Comparison of ENCODE assay signal across 18 cellular contexts in genomic region chr12:3951380-3952135, GRCh38.
A peak's percentile ranks its signal among the peaks of the same experiment; 100 is the strongest.
DNase-seq lines count a peak whose midpoint lies in the region; ATAC-seq and TF ChIP-seq lines count a peak whose summit lies in the region.
"Had no signal": no experiment of that assay in that cellular context is flagged by ENCODE, and none has a peak within 500 bp of the region (broad histone marks: within the 10 kb centered on the region; RNA-seq: fewer than 3 reads in every experiment).

No MANE protein-coding gene starts in this region.

- H3K27ac Mint-ChIP-seq in activated CD4-positive, alpha-beta T cell treated with anti-CD3 and anti-CD28 coated beads, Interleukin-2, amount 10 ng/mL, durations not matched to agents 24 days and 14 days, result peak overlapping the region; percentile 59
- no peak overlapping the region for H3K27ac Mint-ChIP-seq in GM23338
- peak overlapping the region; percentile 87 for H3K27ac Mint-ChIP-seq in activated naive CD8-positive, alpha-beta T cell treated with anti-CD3 and anti-CD28 coated beads, Interleukin-2, amount 10 ng/mL, durations not matched to agents 7 days and 5 days
- H3K27ac Mint-ChIP-seq: stimulated activated memory B cell treated with anti-CD40 and anti-IgM and Interleukin-4, amounts not matched to agents 10 μg/mL and 1 μg/mL and 100 μg/mL, for 72 hours; type B pancreatic cell had no signal

- peaks cover 4% of the 10 kb centered on the region; the same call in 1 of the 2 replicates for H3K9me2 ChIP-seq in GM23338 (ENCODE audit: insufficient read depth)

- H2AK5ac ChIP-seq in neuronal stem cell (ENCODE audit: low read depth, low read length), result peak overlapping the region; percentile 93

- H4K20me1 ChIP-seq in GM23338 (replicated peaks; ENCODE audit: insufficient read depth), result no peaks in the 10 kb centered on the region

- no peaks in the 10 kb centered on the region for H3F3A ChIP-seq in GM23338 (replicated peaks; ENCODE audit: low read depth)

- 0 out of 2 replicates have a peak, but pooled peaks cover 4% of the 10 kb centered on the region for H3K4me1 ChIP-seq in GM23338 (ENCODE audit: insufficient read depth)
- peaks cover 0 to 6% of the 10 kb centered on the region in 2 donors for H3K4me1 ChIP-seq in neuronal stem cell (ENCODE audit: control insufficient read depth in 2 of 2, insufficient read depth in 1 of 2, low read depth in 1 of 2, low read length in 2 of 2)
- H3K4me1 ChIP-seq: HAP-1 had no signal

- intact Hi-C loops in activated CD4-positive, alpha-beta T cell treated with anti-CD3 and anti-CD28 coated beads, Interleukin-2, amount 10 ng/mL, durations not matched to agents 24 days and 14 days (cut with micrococcal nuclease), result no loop called here

- no peak overlapping the region for H3K4ac ChIP-seq in neuronal stem cell (ENCODE audit: low read length)

- no CpG with 5 or more reads among the region's 23 CpGs for WGBS in neuronal stem cell (ENCODE audit: extremely low coverage in 2 of 2, insufficient read length in 2 of 2, insufficient replicate concordance in 1 of 2), 2 donors

- peak overlapping the region; percentile 10 for H3K4me3 Mint-ChIP-seq in activated CD4-positive, alpha-beta T cell treated with anti-CD3 and anti-CD28 coated beads, Interleukin-2, amount 10 ng/mL, durations not matched to agents 24 days and 14 days
- H3K4me3 Mint-ChIP-seq in GM23338, result no peak overlapping the region
- H3K4me3 Mint-ChIP-seq in activated naive CD8-positive, alpha-beta T cell treated with anti-CD3 and anti-CD28 coated beads, Interleukin-2, amount 10 ng/mL, durations not matched to agents 7 days and 5 days, result peak overlapping the region; percentile 74
- H3K4me3 Mint-ChIP-seq: CD14-positive monocyte; natural killer cell treated with Interleukin-12 subunit alpha and Interleukin-12 subunit beta and Interleukin-15 and Interleukin-18, amount 100 ng/mL, for 72 hours; stimulated activated memory B cell treated with anti-CD40 and anti-IgM and Interleukin-4, amounts not matched to agents 10 μg/mL and 1 μg/mL and 100 μg/mL, for 72 hours; type B pancreatic cell had no signal

- no peak overlapping the region for H2BK15ac ChIP-seq in neuronal stem cell (ENCODE audit: low read length)

- DNase-seq in activated CD4-positive, alpha-beta T cell treated with anti-CD3 and anti-CD28 coated beads, Interleukin-2, amount 10 ng/mL, durations not matched to agents 24 days and 14 days, result no peak
- DNase-seq in activated CD4-positive, alpha-beta T cell treated with anti-CD3 and anti-CD28 coated beads for 48 hours, result no peak
- DNase-seq in GM23338 (ENCODE audit: low spot score) (peak; percentile 43), neuronal stem cell (ENCODE audit: low spot score) (no peak), LoVo (ENCODE audit: low spot score) (no peak)
- peak; percentile 46 for DNase-seq in activated naive CD8-positive, alpha-beta T cell treated with anti-CD3 and anti-CD28 coated beads, Interleukin-2, amount 10 ng/mL, durations not matched to agents 7 days and 5 days
- DNase-seq: caudate nucleus; DND-41; effector CD8-positive, alpha-beta T cell; KBM-7; NCI-H1105 had no signal

- no peak overlapping the region for H3K4me2 ChIP-seq in GM23338
- H3K4me2 ChIP-seq in neuronal stem cell (ENCODE audit: insufficient read depth, low read length, poor library complexity, severe bottlenecking), result no peak overlapping the region

- no peak overlapping the region for H2BK12ac ChIP-seq in neuronal stem cell (ENCODE audit: low read length)

- H3K27me3 Mint-ChIP-seq in activated CD4-positive, alpha-beta T cell treated with anti-CD3 and anti-CD28 coated beads, Interleukin-2, amount 10 ng/mL, durations not matched to agents 24 days and 14 days, result no peaks in the 10 kb centered on the region
- peaks cover 6% of the 10 kb centered on the region for H3K27me3 Mint-ChIP-seq in GM23338 (ENCODE audit: insufficient read depth, low read depth, poor library complexity)
- peaks cover 1% of the 10 kb centered on the region for H3K27me3 Mint-ChIP-seq in activated naive CD8-positive, alpha-beta T cell treated with anti-CD3 and anti-CD28 coated beads, Interleukin-2, amount 10 ng/mL, durations not matched to agents 7 days and 5 days

- H3K27me3 ChIP-seq in GM23338 (ENCODE audit: insufficient read depth) (peaks cover 8% of the 10 kb centered on the region), neuronal stem cell (ENCODE audit: control insufficient read depth in 3 of 3, insufficient read depth in 3 of 3, low read depth in 1 of 3, low read length in 3 of 3) (no peaks in the 10 kb centered on the region)

- H3K23ac ChIP-seq in neuronal stem cell (ENCODE audit: low read depth, low read length, poor library complexity), result peak overlapping the region; percentile 23

- no peak overlapping the region for H3K4me3 ChIP-seq in GM23338
- no peak overlapping the region for H3K4me3 ChIP-seq in neuronal stem cell (ENCODE audit: low read length in 2 of 2)
- H3K4me3 ChIP-seq: HAP-1 had no signal

- H3K79me2 ChIP-seq in GM23338 (replicated peaks; ENCODE audit: insufficient read depth), result no peaks in the 10 kb centered on the region

- peak overlapping the region; percentile 58 for H3K14ac ChIP-seq in neuronal stem cell (ENCODE audit: low read length)

- POLR2A ChIA-PET in activated naive CD8-positive, alpha-beta T cell treated with anti-CD3 and anti-CD28 coated beads, Interleukin-2, amount 10 ng/mL, durations not matched to agents 7 days and 5 days (lab: Charles Lee), result interaction anchor here (0.8 to 1.3 kb wide), 3 partner anchors 11 to 320 kb away, joined by 3 to 4 read pairs (median 4); no protein-coding TSS in a partner anchor

- ATAC-seq in GM23338 (no peak; the same call in 2 of the 3 replicates), GM18519 (IDR thresholded peaks at IDR 0.05; ENCODE audit: low FRiP score, unreplicated experiment) (no peak), HG02678 (IDR thresholded peaks at IDR 0.05; ENCODE audit: unreplicated experiment) (no peak)
- peak; percentile 62 for ATAC-seq in activated naive CD8-positive, alpha-beta T cell treated with anti-CD3 and anti-CD28 coated beads, Interleukin-2, amount 10 ng/mL, durations not matched to agents 7 days and 5 days (ENCODE audit: low read depth)
- ATAC-seq: natural killer cell treated with Interleukin-12 subunit alpha and Interleukin-12 subunit beta and Interleukin-15 and Interleukin-18, amount 100 ng/mL, for 72 hours; stimulated activated memory B cell treated with anti-CD40 and anti-IgM and Interleukin-4, amounts not matched to agents 10 μg/mL and 1 μg/mL and 100 μg/mL, for 72 hours had no signal

- H4K91ac ChIP-seq in neuronal stem cell (ENCODE audit: low read depth, low read length, poor library complexity), result no peak overlapping the region

- H3K9me3 Mint-ChIP-seq in activated CD4-positive, alpha-beta T cell treated with anti-CD3 and anti-CD28 coated beads, Interleukin-2, amount 10 ng/mL, durations not matched to agents 24 days and 14 days, result peaks cover 11% of the 10 kb centered on the region
- H3K9me3 Mint-ChIP-seq in GM23338, result 0 out of 3 replicates have a peak, but pooled peaks cover 2% of the 10 kb centered on the region
- peaks cover 7% of the 10 kb centered on the region for H3K9me3 Mint-ChIP-seq in activated naive CD8-positive, alpha-beta T cell treated with anti-CD3 and anti-CD28 coated beads, Interleukin-2, amount 10 ng/mL, durations not matched to agents 7 days and 5 days
- H3K9me3 Mint-ChIP-seq: natural killer cell treated with Interleukin-12 subunit alpha and Interleukin-12 subunit beta and Interleukin-15 and Interleukin-18, amount 100 ng/mL, for 72 hours; stimulated activated memory B cell treated with anti-CD40 and anti-IgM and Interleukin-4, amounts not matched to agents 10 μg/mL and 1 μg/mL and 100 μg/mL, for 72 hours; type B pancreatic cell had no signal

- H3K9me3 ChIP-seq in neuronal stem cell (replicated peaks in 1 of 2; ENCODE audit: control insufficient read depth in 2 of 2, insufficient read depth in 1 of 2, low read depth in 1 of 2, low read length in 2 of 2), result peaks cover 0 to 8% of the 10 kb centered on the region in 2 donors

- H3K4me1 Mint-ChIP-seq in activated CD4-positive, alpha-beta T cell treated with anti-CD3 and anti-CD28 coated beads, Interleukin-2, amount 10 ng/mL, durations not matched to agents 24 days and 14 days, result peaks cover 43% of the 10 kb centered on the region
- peaks cover 12% of the 10 kb centered on the region; the same call in 2 of the 3 replicates for H3K4me1 Mint-ChIP-seq in GM23338
- peaks cover 30% of the 10 kb centered on the region for H3K4me1 Mint-ChIP-seq in activated naive CD8-positive, alpha-beta T cell treated with anti-CD3 and anti-CD28 coated beads, Interleukin-2, amount 10 ng/mL, durations not matched to agents 7 days and 5 days

- H3K18ac ChIP-seq in neuronal stem cell (ENCODE audit: low read length), result peak overlapping the region; percentile 80

- H3K36me3 ChIP-seq in GM23338 (ENCODE audit: insufficient read depth) (no peaks in the 10 kb centered on the region), neuronal stem cell (replicated peaks in 1 of 2; ENCODE audit: control insufficient read depth in 2 of 2, insufficient read depth in 2 of 2, low read length in 2 of 2) (no peaks in the 10 kb centered on the region)
- H3K36me3 ChIP-seq: HAP-1 had no signal

- no peak for TF ChIP-seq CTCF in GM23338 (conservative IDR thresholded peaks at IDR 0.05; ENCODE audit: low read depth in 2 of 2)

- peak overlapping the region; percentile 94 for H4K8ac ChIP-seq in neuronal stem cell (ENCODE audit: low read depth, low read length)

- H2BK5ac ChIP-seq in neuronal stem cell (ENCODE audit: low read length), result no peak overlapping the region

- peak overlapping the region; percentile 68 for H2BK120ac ChIP-seq in neuronal stem cell (ENCODE audit: low read depth, low read length)

- H3K9ac ChIP-seq in neuronal stem cell (ENCODE audit: low read depth, low read length, poor library complexity), result no peak overlapping the region

- no peak overlapping the region for H3K27ac ChIP-seq in GM23338 (ENCODE audit: low read depth)
- H3K27ac ChIP-seq in neuronal stem cell (replicated peaks; ENCODE audit: low read length), result peak overlapping the region; percentile 11

- H3K36me3 Mint-ChIP-seq in activated CD4-positive, alpha-beta T cell treated with anti-CD3 and anti-CD28 coated beads, Interleukin-2, amount 10 ng/mL, durations not matched to agents 24 days and 14 days (ENCODE audit: low read depth), result peaks cover 11% of the 10 kb centered on the region
- H3K36me3 Mint-ChIP-seq in GM23338 (ENCODE audit: low read depth), result no peaks in the 10 kb centered on the region
- H3K36me3 Mint-ChIP-seq in activated naive CD8-positive, alpha-beta T cell treated with anti-CD3 and anti-CD28 coated beads, Interleukin-2, amount 10 ng/mL, durations not matched to agents 7 days and 5 days, result peaks cover 10% of the 10 kb centered on the region
- H3K36me3 Mint-ChIP-seq: natural killer cell treated with Interleukin-12 subunit alpha and Interleukin-12 subunit beta and Interleukin-15 and Interleukin-18, amount 100 ng/mL, for 72 hours; stimulated activated memory B cell treated with anti-CD40 and anti-IgM and Interleukin-4, amounts not matched to agents 10 μg/mL and 1 μg/mL and 100 μg/mL, for 72 hours had no signal

- no peaks in the 10 kb centered on the region for H3K79me1 ChIP-seq in neuronal stem cell (ENCODE audit: low read depth, low read length)

- H2AFZ ChIP-seq in GM23338 (peak overlapping the region; percentile 75), neuronal stem cell (ENCODE audit: low read length) (peak overlapping the region; percentile 62)

TF ChIP-seq in GM23338, 12 proteins besides CTCF, POLR2A, EP300 and RAD21 (continues in another document):
- TF ChIP-seq NANOG (IDR thresholded peaks at IDR 0.05; ENCODE audit: borderline replicate concordance), result no peak
- no peak for TF ChIP-seq EZH2phosphoT487 (IDR thresholded peaks at IDR 0.05; ENCODE audit: unreplicated experiment)

Comparison
In these comparisons a context has a peak if more than half of its experiments do, and no peak if none do; other contexts are left out.
1. DNase-seq: peak in GM23338 (single experiment) and activated naive CD8-positive, alpha-beta T cell treated with anti-CD3 and anti-CD28 coated beads, Interleukin-2, amount 10 ng/mL, durations not matched to agents 7 days and 5 days (single experiment); none in activated CD4-positive, alpha-beta T cell treated with anti-CD3 and anti-CD28 coated beads, Interleukin-2, amount 10 ng/mL, durations not matched to agents 24 days and 14 days (single experiment), activated CD4-positive, alpha-beta T cell treated with anti-CD3 and anti-CD28 coated beads for 48 hours (single experiment), neuronal stem cell (single experiment) and LoVo (single experiment).